In the genomic region with DNA sequence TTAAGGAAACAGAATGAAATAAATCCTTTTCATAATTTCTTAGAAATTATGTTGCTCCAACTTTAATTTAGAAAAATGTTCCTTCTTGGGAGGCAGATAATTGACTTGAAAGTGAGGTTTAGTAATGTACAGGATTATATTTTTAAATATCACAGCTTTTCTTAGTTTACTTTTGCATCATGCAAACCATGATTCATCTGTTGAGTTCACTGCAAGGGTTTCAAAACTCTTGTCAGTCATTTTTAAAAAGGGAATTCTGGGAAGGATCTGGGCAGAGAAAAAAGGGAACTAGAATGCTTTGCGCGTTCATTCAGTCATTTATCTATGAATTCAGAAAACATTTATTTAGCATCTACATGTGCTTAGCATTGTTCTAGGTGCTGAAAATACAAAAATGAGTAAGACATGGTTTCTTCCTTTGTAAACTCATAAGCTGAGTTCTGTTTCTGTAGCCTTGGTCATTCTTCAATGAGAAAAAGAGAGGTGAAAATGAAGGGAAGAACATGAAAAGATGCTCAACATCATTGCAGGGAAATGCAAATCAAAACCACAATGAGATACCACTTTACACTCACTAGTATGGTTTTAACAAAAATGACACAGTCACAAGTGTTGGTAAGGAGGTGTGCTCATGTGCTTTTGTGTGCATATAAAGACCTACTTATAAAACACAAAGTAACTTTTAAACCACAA, we compare ENCODE assay signal across 14 cellular contexts.
DNase-seq lines count a peak whose midpoint lies in the region; ATAC-seq, FAIRE-seq and TF ChIP-seq lines count a peak whose summit lies in the region.
"Had no signal": no experiment of that assay in that cellular context is flagged by ENCODE, and none has a peak within 500 bp of the region (broad histone marks: within the 10 kb centered on the region; RNA-seq: fewer than 3 reads in every experiment).

No MANE protein-coding gene starts in this region.

- TF ChIP-seq CTCF in tibial artery (IDR thresholded peaks at IDR 0.05) (no peak), testis (IDR thresholded peaks at IDR 0.05) (no peak), pancreas (IDR thresholded peaks at IDR 0.05) (no peak)

- H3K27me3 Mint-ChIP-seq in activated naive CD8-positive, alpha-beta T cell treated with anti-CD3 and anti-CD28 coated beads, Interleukin-2, amount 50 U/mL, for 24 hours = peaks cover 3% of the 10 kb centered on the region
- H3K27me3 Mint-ChIP-seq in activated naive CD8-positive, alpha-beta T cell treated with anti-CD3 and anti-CD28 coated beads for 36 hours = peaks cover 10% of the 10 kb centered on the region
- H3K27me3 Mint-ChIP-seq in effector memory CD8-positive, alpha-beta T cell = peaks cover 0 to 15% of the 10 kb centered on the region in 2 donors
- H3K27me3 Mint-ChIP-seq: brain had no signal

- H3K4me3 Mint-ChIP-seq in activated naive CD8-positive, alpha-beta T cell treated with anti-CD3 and anti-CD28 coated beads, Interleukin-2, amount 50 U/mL, for 24 hours = no peak overlapping the region
- H3K4me3 Mint-ChIP-seq in activated naive CD8-positive, alpha-beta T cell treated with anti-CD3 and anti-CD28 coated beads for 36 hours = no peak overlapping the region
- H3K4me3 Mint-ChIP-seq in effector memory CD8-positive, alpha-beta T cell = no peak overlapping the region
- H3K4me3 Mint-ChIP-seq: activated B cell treated with CpG ODN at 0.5 μM for 24 hours, brain, mesothelial cell of epicardium had no signal

- no peak for DNase-seq in activated naive CD8-positive, alpha-beta T cell treated with anti-CD3 and anti-CD28 coated beads, Interleukin-2, amount 50 U/mL, for 24 hours
- no peak for DNase-seq in activated naive CD8-positive, alpha-beta T cell treated with anti-CD3 and anti-CD28 coated beads for 36 hours
- no peak for DNase-seq in tibial artery
- DNase-seq in testis = no peak
- DNase-seq in effector memory CD8-positive, alpha-beta T cell = no peak
- DNase-seq in pancreas = no peak
- DNase-seq: activated B cell treated with CpG ODN at 0.5 μM for 24 hours had no signal

- no peak for FAIRE-seq in pancreas (lab: Jason Lieb, UNC)

- H3K36me3 ChIP-seq in tibial artery = no peaks in the 10 kb centered on the region
- no peaks in the 10 kb centered on the region for H3K36me3 ChIP-seq in testis (ENCODE audit: low read depth, missing control alignments)
- no peaks in the 10 kb centered on the region for H3K36me3 ChIP-seq in pancreas
- H3K36me3 ChIP-seq: suprapubic skin had no signal

- H3K9me3 Mint-ChIP-seq in activated naive CD8-positive, alpha-beta T cell treated with anti-CD3 and anti-CD28 coated beads, Interleukin-2, amount 50 U/mL, for 24 hours = no peaks in the 10 kb centered on the region
- H3K9me3 Mint-ChIP-seq in activated naive CD8-positive, alpha-beta T cell treated with anti-CD3 and anti-CD28 coated beads for 36 hours = no peaks in the 10 kb centered on the region
- no peaks in the 10 kb centered on the region for H3K9me3 Mint-ChIP-seq in effector memory CD8-positive, alpha-beta T cell
- H3K9me3 Mint-ChIP-seq: activated B cell treated with CpG ODN at 0.5 μM for 24 hours, brain, mesothelial cell of epicardium had no signal

- no peak for TF ChIP-seq POLR2A in testis (IDR thresholded peaks at IDR 0.05)

- H3K27me3 ChIP-seq in tibial artery (no peaks in the 10 kb centered on the region), testis (no peaks in the 10 kb centered on the region), pancreas (no peaks in the 10 kb centered on the region)
- H3K27me3 ChIP-seq: suprapubic skin had no signal

- H3K36me3 Mint-ChIP-seq in activated naive CD8-positive, alpha-beta T cell treated with anti-CD3 and anti-CD28 coated beads, Interleukin-2, amount 50 U/mL, for 24 hours (ENCODE audit: low read depth) = no peaks in the 10 kb centered on the region
- H3K36me3 Mint-ChIP-seq in activated naive CD8-positive, alpha-beta T cell treated with anti-CD3 and anti-CD28 coated beads for 36 hours = no peaks in the 10 kb centered on the region
- no peaks in the 10 kb centered on the region for H3K36me3 Mint-ChIP-seq in effector memory CD8-positive, alpha-beta T cell (ENCODE audit: insufficient read depth)
- H3K36me3 Mint-ChIP-seq: brain, mesothelial cell of epicardium had no signal

- H3K9me3 ChIP-seq in tibial artery (no peaks in the 10 kb centered on the region), testis (no peaks in the 10 kb centered on the region), pancreas (no peaks in the 10 kb centered on the region)
- H3K9me3 ChIP-seq: suprapubic skin had no signal

- intact Hi-C loops in tibial artery (cut with DNase I; ENCODE audit: low total_unique reads) (loop anchor here (10.0 kb wide), 1 partner anchor 71 kb away; no protein-coding TSS in a partner anchor), testis (cut with DNase I; ENCODE audit: low total_unique reads) (no loop called here), pancreas (cut with DNase I) (no loop called here)

- whole genome bisulfite sequencing in testis, 2 donors = 86 to 91% methylated on average over 2 of the region's 2 CpGs
- WGBS in pancreas, 2 donors = 89 to 91% methylated on average over 2 of the region's 2 CpGs

- H3K27ac ChIP-seq in tibial artery (peak overlapping the region; percentile 18 to 44), testis (no peak overlapping the region), pancreas (no peak overlapping the region)
- H3K27ac ChIP-seq: KMS-11, skin epidermis, suprapubic skin had no signal

- H3K4me1 ChIP-seq in tibial artery = peaks cover 0 to 61% (median 8%) of the 10 kb centered on the region in 4 donors
- no peaks in the 10 kb centered on the region for H3K4me1 ChIP-seq in testis
- no peaks in the 10 kb centered on the region for H3K4me1 ChIP-seq in pancreas
- H3K4me1 ChIP-seq: suprapubic skin had no signal

- ATAC-seq in activated naive CD8-positive, alpha-beta T cell treated with anti-CD3 and anti-CD28 coated beads, Interleukin-2, amount 50 U/mL, for 24 hours = peak; percentile 31
- ATAC-seq in HG02642 (IDR thresholded peaks at IDR 0.05; ENCODE audit: poor library complexity, unreplicated experiment) (peak; percentile 82), HG03521 (IDR thresholded peaks at IDR 0.05; ENCODE audit: unreplicated experiment) (peak; percentile 65), pancreas (no peak)
- ATAC-seq in effector memory CD8-positive, alpha-beta T cell (replicated peaks) = no peak

- peaks cover 11% of the 10 kb centered on the region for H3K4me1 Mint-ChIP-seq in activated naive CD8-positive, alpha-beta T cell treated with anti-CD3 and anti-CD28 coated beads, Interleukin-2, amount 50 U/mL, for 24 hours
- H3K4me1 Mint-ChIP-seq in activated naive CD8-positive, alpha-beta T cell treated with anti-CD3 and anti-CD28 coated beads for 36 hours = peaks cover 10% of the 10 kb centered on the region
- H3K4me1 Mint-ChIP-seq in effector memory CD8-positive, alpha-beta T cell (ENCODE audit: low read depth in 2 of 2) = no peaks in the 10 kb centered on the region
- H3K4me1 Mint-ChIP-seq: brain had no signal

- no peak overlapping the region for H3K27ac Mint-ChIP-seq in activated naive CD8-positive, alpha-beta T cell treated with anti-CD3 and anti-CD28 coated beads, Interleukin-2, amount 50 U/mL, for 24 hours
- no peak overlapping the region for H3K27ac Mint-ChIP-seq in activated naive CD8-positive, alpha-beta T cell treated with anti-CD3 and anti-CD28 coated beads for 36 hours
- H3K27ac Mint-ChIP-seq in effector memory CD8-positive, alpha-beta T cell = no peak overlapping the region
- H3K27ac Mint-ChIP-seq: activated B cell treated with CpG ODN at 0.5 μM for 24 hours, brain had no signal

- H3K4me3 ChIP-seq in tibial artery (no peak overlapping the region), testis (no peak overlapping the region), pancreas (no peak overlapping the region)
- H3K4me3 ChIP-seq: skin epidermis, suprapubic skin had no signal

Comparison
In these comparisons a context has a peak if more than half of its experiments do, and no peak if none do; other contexts are left out.
1. ATAC-seq: peak in activated naive CD8-positive, alpha-beta T cell treated with anti-CD3 and anti-CD28 coated beads, Interleukin-2, amount 50 U/mL, for 24 hours (single experiment), HG02642 (single experiment) and HG03521 (single experiment); none in effector memory CD8-positive, alpha-beta T cell (single experiment) and pancreas (0 of 4).
2. H3K27ac ChIP-seq: peak in tibial artery (2 of 2); none in testis (0 of 2) and pancreas (0 of 4).